8 cellular contexts compared by ENCODE assay signal in genomic region chr11:29333993-29334780, GRCh38.
DNase-seq lines count a peak whose midpoint lies in the region; ATAC-seq and TF ChIP-seq lines count a peak whose summit lies in the region.

No MANE protein-coding gene starts in this region.

- H2BK20ac ChIP-seq in IMR-90 (ENCODE audit: low read depth, low read length), result peak overlapping the region; percentile 97

- H3K9ac ChIP-seq in GM23248, result no peak overlapping the region
- peak overlapping the region; percentile 88 for H3K9ac ChIP-seq in IMR-90 (ENCODE audit: low read depth, low read length)
- H3K9ac ChIP-seq in SK-N-SH, result no peak overlapping the region

- 13 to 17% methylated on average over 5 of the region's 5 CpGs for WGBS in GM23248 (ENCODE audit: low coverage in 1 of 2, low lambda C conversion rate in 2 of 2, missing lambda C conversion rate in 2 of 2), 2 experiments
- no CpG with 5 or more reads among the region's 5 CpGs for WGBS in IMR-90 (ENCODE audit: extremely low coverage in 2 of 2, insufficient read length in 1 of 2), 2 experiments
- WGBS in SK-N-SH (ENCODE audit: low lambda C conversion rate), result 26% methylated on average over 5 of the region's 5 CpGs
- WGBS in stomach, 5 donors, result 20 to 30% (median 25%) methylated on average over 5 of the region's 5 CpGs

- TF ChIP-seq EP300 in SK-N-SH (IDR thresholded peaks at IDR 0.05; ENCODE audit: borderline replicate concordance in 1 of 2, low read depth in 1 of 2, low read length in 1 of 2) (no peak), stomach (IDR thresholded peaks at IDR 0.05) (no peak)

- H3K27ac ChIP-seq in GM23248 (peak overlapping the region; percentile 75), IMR-90 (ENCODE audit: insufficient read depth, low read length) (peak overlapping the region; percentile 93), SK-N-SH (ENCODE audit: low read depth in 2 of 2, low read length in 1 of 2) (peak overlapping the region in 1 of 2 experiments; percentile 33; a peak in 1 of 4 replicates), stomach (no peak overlapping the region)

- H3K4me3 ChIP-seq in GM23248 (no peak overlapping the region), IMR-90 (ENCODE audit: insufficient read depth, low read depth, low read length) (no peak overlapping the region), SK-N-SH (ENCODE audit: low read depth in 2 of 2, low read length in 1 of 2) (no peak overlapping the region; a peak in 1 of 4 replicates), stomach (no peak overlapping the region)

- POLR2A ChIA-PET in IMR-90 (lab: Charles Lee; ENCODE audit: unreplicated experiment) (interaction anchor here (0.6 kb wide), 1 partner anchor 174 kb away, joined by 3 read pairs; no protein-coding TSS in a partner anchor), SK-N-SH (lab: Yijun Ruan, JAX) (no interaction called here)

- TF ChIP-seq RAD21 in IMR-90 (IDR thresholded peaks at IDR 0.05; ENCODE audit: low read length) (peak; percentile 91), SK-N-SH (IDR thresholded peaks at IDR 0.05; ENCODE audit: low read length) (peak; percentile 70)

- H3K79me2 ChIP-seq in GM23248 (ENCODE audit: insufficient read depth), result no peaks in the 10 kb centered on the region
- no peaks in the 10 kb centered on the region for H3K79me2 ChIP-seq in SK-N-SH (ENCODE audit: insufficient read depth)

- CTCF ChIA-PET in IMR-90 (lab: Yijun Ruan, JAX), result interaction anchor here (0.7 to 1.4 kb wide), 5 partner anchors 9 to 1636 kb away, joined by 3 to 5 read pairs (median 3); no protein-coding TSS in a partner anchor
- CTCF ChIA-PET in SK-N-SH (lab: Yijun Ruan, JAX), result interaction anchor here (0.7 to 2.8 kb wide), 3 partner anchors 8 to 33 kb away, joined by 3 to 13 read pairs (median 4); no protein-coding TSS in a partner anchor

- H3K4ac ChIP-seq in IMR-90 (ENCODE audit: low read depth, low read length), result peak overlapping the region; percentile 93

- H3K79me1 ChIP-seq in IMR-90 (ENCODE audit: low read depth in 1 of 2, low read length in 2 of 2), result peaks cover 0 to 6% of the 10 kb centered on the region in 2 experiments; a peak in 1 of 4 replicates

- peak overlapping the region; percentile 97 for H2BK120ac ChIP-seq in IMR-90 (ENCODE audit: low read depth, low read length)

- H4K20me1 ChIP-seq in GM23248 (ENCODE audit: insufficient read depth) (no peaks in the 10 kb centered on the region), IMR-90 (ENCODE audit: insufficient read depth, low read length) (no peaks in the 10 kb centered on the region), SK-N-SH (ENCODE audit: insufficient read depth) (no peaks in the 10 kb centered on the region)

- H3K9me2 ChIP-seq in GM23248 (ENCODE audit: insufficient read depth), result no peaks in the 10 kb centered on the region
- no peaks in the 10 kb centered on the region for H3K9me2 ChIP-seq in SK-N-SH

- H4K91ac ChIP-seq in IMR-90 (ENCODE audit: insufficient read depth, low read depth, low read length), result peak overlapping the region; percentile 96

- peak overlapping the region; percentile 92 for H4K5ac ChIP-seq in IMR-90 (ENCODE audit: low read depth, low read length)

- H3K23ac ChIP-seq in IMR-90 (ENCODE audit: low read depth, low read length), result peak overlapping the region; percentile 91

- TF ChIP-seq CTCF in IMR-90 (conservative IDR thresholded peaks at IDR 0.05; ENCODE audit: low read depth, low read length), result peak; percentile 76
- TF ChIP-seq CTCF in SK-N-SH (IDR thresholded peaks at IDR 0.05), result peak; percentile 69
- peak in 2 of 7 experiments; percentile 10 to 13 for TF ChIP-seq CTCF in stomach (IDR thresholded peaks at IDR 0.05)

- dilution Hi-C loops in IMR-90 (cut with HindIII; ENCODE audit: low sequenced_read_pairs, unreplicated experiment), result no loop called here

- H3K9me3 ChIP-seq in GM23248 (ENCODE audit: low read depth) (no peaks in the 10 kb centered on the region), IMR-90 (ENCODE audit: control insufficient read depth, insufficient read depth, low read length) (no peaks in the 10 kb centered on the region), SK-N-SH (no peaks in the 10 kb centered on the region), stomach (no peaks in the 10 kb centered on the region)

- H3K56ac ChIP-seq in IMR-90 (ENCODE audit: extremely low read depth, insufficient read depth, low read length), result peak overlapping the region; percentile 74

- H2AK5ac ChIP-seq in IMR-90 (ENCODE audit: low read depth, low read length), result peak overlapping the region; percentile 65

- H2BK5ac ChIP-seq in IMR-90 (ENCODE audit: low read depth, low read length, poor library complexity, severe bottlenecking), result peak overlapping the region; percentile 98

- intact Hi-C loops in IMR-90 (cut with micrococcal nuclease) (loop anchor here (1.0 to 10.0 kb wide), 13 partner anchors 215 to 1829 kb away; partner anchors contain the start of genes KIF18A, LIN7C and METTL15), stomach (cut with DNase I; ENCODE audit: low total_unique reads) (loop anchor here (10.0 kb wide), 1 partner anchor 1639 kb away; no protein-coding TSS in a partner anchor)

- no peak for TF ChIP-seq POLR2A in IMR-90 (IDR thresholded peaks at IDR 0.05; ENCODE audit: low read depth, low read length)
- TF ChIP-seq POLR2A in stomach (IDR thresholded peaks at IDR 0.05), result no peak

- no peak overlapping the region for H2AFZ ChIP-seq in GM23248
- H2AFZ ChIP-seq in IMR-90 (replicated peaks; ENCODE audit: low read length, poor library complexity), result no peak overlapping the region
- no peak overlapping the region for H2AFZ ChIP-seq in SK-N-SH (ENCODE audit: low read depth)

- H3K9me1 ChIP-seq in IMR-90 (ENCODE audit: insufficient read depth, low read length), result no peaks in the 10 kb centered on the region; the same call in 1 of the 2 replicates

- DNase-seq in NOMO-1 (lab: John Stamatoyannopoulos, UW; ENCODE audit: unreplicated experiment in 2 of 2) (peak; percentile 3 to 21), NOMO-1 treated with dmso at 0.1 percent for 144 hours (lab: John Stamatoyannopoulos, UW; ENCODE audit: unreplicated experiment) (no peak), GM23248 (peak; percentile 77), IMR-90 (peak; percentile 88), SK-N-SH (peak; percentile 23), iPS-NIHi7 (ENCODE audit: extremely low spot score) (peak; percentile 52), activated T-cell treated with anti-CD3 and anti-CD28 coated beads for 4 hours (no peak), stomach (no peak)

- H3K36me3 ChIP-seq in GM23248 (ENCODE audit: low read depth) (no peaks in the 10 kb centered on the region), IMR-90 (ENCODE audit: control insufficient read depth, insufficient read depth, low read length) (no peaks in the 10 kb centered on the region), SK-N-SH (replicated peaks in 1 of 2; ENCODE audit: control insufficient read depth in 1 of 2, insufficient read depth in 2 of 2, low read length in 1 of 2) (no peaks in the 10 kb centered on the region), stomach (no peaks in the 10 kb centered on the region)

- H3K18ac ChIP-seq in IMR-90 (ENCODE audit: low read depth, low read length), result peak overlapping the region; percentile 95

- ATAC-seq in IMR-90 (ENCODE audit: low read depth), result peak; percentile 67

- H2AK9ac ChIP-seq in IMR-90 (replicated peaks; ENCODE audit: low read depth, low read length, poor library complexity), result peak overlapping the region; percentile 8

- peak overlapping the region; percentile 79; the same call in 1 of the 3 replicates for H2BK15ac ChIP-seq in IMR-90 (ENCODE audit: low read depth, low read length)

- in situ Hi-C loops in GM23248 (cut with MboI) (loop anchor here (10.0 kb wide), 1 partner anchor 1639 kb away; no protein-coding TSS in a partner anchor), IMR-90 (cut with MboI; ENCODE audit: low sequenced_read_pairs) (loop anchor here (5.0 to 25.0 kb wide), 6 partner anchors 499 to 1822 kb away; partner anchors contain the start of genes BDNF, KIF18A, LIN7C and METTL15)

- BruUV-seq in IMR-90 (replicated peaks; lab: Mats Ljungman, UMichigan), result no TSS peak

- H3F3A ChIP-seq in GM23248 (ENCODE audit: insufficient read depth) (peaks cover 35% of the 10 kb centered on the region), SK-N-SH (replicated peaks; ENCODE audit: insufficient read depth) (peaks cover 9% of the 10 kb centered on the region)

- peaks cover 57% of the 10 kb centered on the region for H3K4me1 ChIP-seq in GM23248 (ENCODE audit: insufficient read depth)
- H3K4me1 ChIP-seq in IMR-90 (ENCODE audit: control insufficient read depth, insufficient read depth, low read length), result peaks cover 14% of the 10 kb centered on the region
- peaks cover 0 to 15% of the 10 kb centered on the region in 2 experiments; a peak in 1 of 4 replicates for H3K4me1 ChIP-seq in SK-N-SH (ENCODE audit: control insufficient read depth in 1 of 2, insufficient read depth in 2 of 2, low read depth in 1 of 2, low read length in 1 of 2)
- no peaks in the 10 kb centered on the region for H3K4me1 ChIP-seq in stomach

- H3K4me2 ChIP-seq in GM23248 (ENCODE audit: unreplicated experiment) (peak overlapping the region; percentile 52), IMR-90 (ENCODE audit: low read depth, low read length) (0 out of 2 replicates have a peak overlapping the region, but pooled peaks have one; percentile 17), SK-N-SH (0 out of 2 replicates have a peak overlapping the region, but pooled peaks have one; percentile 14)

- peak overlapping the region; percentile 78; the same call in 1 of the 2 replicates for H3K14ac ChIP-seq in IMR-90 (replicated peaks; ENCODE audit: low read depth, low read length)

- peak overlapping the region; percentile 90 to 93 for H4K8ac ChIP-seq in IMR-90 (ENCODE audit: low read depth in 2 of 2, low read length in 2 of 2)

- H3K27me3 ChIP-seq in GM23248 (replicated peaks; ENCODE audit: insufficient read depth), result no peaks in the 10 kb centered on the region
- H3K27me3 ChIP-seq in IMR-90 (ENCODE audit: control insufficient read depth, insufficient read depth, low read length), result no peaks in the 10 kb centered on the region
- no peaks in the 10 kb centered on the region for H3K27me3 ChIP-seq in SK-N-SH (ENCODE audit: insufficient read depth)
- H3K27me3 ChIP-seq in stomach, result peaks cover 0 to 7% (median 0%) of the 10 kb centered on the region in 3 donors

TF ChIP-seq in IMR-90, 13 proteins besides CTCF, POLR2A, EP300 and RAD21 (continues in another document):
- peak; percentile 80 for TF ChIP-seq SMC3 (IDR thresholded peaks at IDR 0.05; ENCODE audit: low read depth, low read length)
- TF ChIP-seq MAZ (IDR thresholded peaks at IDR 0.05; ENCODE audit: borderline replicate concordance, low read depth, low read length), result 0 out of 2 replicates have a peak, but pooled peaks have one; percentile 5
- TF ChIP-seq RCOR1 (IDR thresholded peaks at IDR 0.05; ENCODE audit: insufficient replicate concordance, low read length), result no peak

TF ChIP-seq in SK-N-SH, 30 proteins besides CTCF, POLR2A, EP300 and RAD21 (continues in another document):
- peak; percentile 58 for TF ChIP-seq SMC3 (IDR thresholded peaks at IDR 0.05; ENCODE audit: low read depth, low read length)

Comparison
In these comparisons a context has a peak if more than half of its experiments do, and no peak if none do; other contexts are left out.
1. DNase-seq: peak in NOMO-1 (2 of 2), GM23248 (single experiment), IMR-90 (single experiment), SK-N-SH (single experiment) and iPS-NIHi7 (single experiment); none in NOMO-1 treated with dmso at 0.1 percent for 144 hours (single experiment), activated T-cell treated with anti-CD3 and anti-CD28 coated beads for 4 hours (single experiment) and stomach (single experiment).
2. H3K27ac ChIP-seq: peak in GM23248 (single experiment) and IMR-90 (single experiment); none in stomach (0 of 5).
3. Peak in every context shown above with its lines, with median percentiles within 50 percentile points of each other: H3K4me2 ChIP-seq.